In the genomic region with DNA sequence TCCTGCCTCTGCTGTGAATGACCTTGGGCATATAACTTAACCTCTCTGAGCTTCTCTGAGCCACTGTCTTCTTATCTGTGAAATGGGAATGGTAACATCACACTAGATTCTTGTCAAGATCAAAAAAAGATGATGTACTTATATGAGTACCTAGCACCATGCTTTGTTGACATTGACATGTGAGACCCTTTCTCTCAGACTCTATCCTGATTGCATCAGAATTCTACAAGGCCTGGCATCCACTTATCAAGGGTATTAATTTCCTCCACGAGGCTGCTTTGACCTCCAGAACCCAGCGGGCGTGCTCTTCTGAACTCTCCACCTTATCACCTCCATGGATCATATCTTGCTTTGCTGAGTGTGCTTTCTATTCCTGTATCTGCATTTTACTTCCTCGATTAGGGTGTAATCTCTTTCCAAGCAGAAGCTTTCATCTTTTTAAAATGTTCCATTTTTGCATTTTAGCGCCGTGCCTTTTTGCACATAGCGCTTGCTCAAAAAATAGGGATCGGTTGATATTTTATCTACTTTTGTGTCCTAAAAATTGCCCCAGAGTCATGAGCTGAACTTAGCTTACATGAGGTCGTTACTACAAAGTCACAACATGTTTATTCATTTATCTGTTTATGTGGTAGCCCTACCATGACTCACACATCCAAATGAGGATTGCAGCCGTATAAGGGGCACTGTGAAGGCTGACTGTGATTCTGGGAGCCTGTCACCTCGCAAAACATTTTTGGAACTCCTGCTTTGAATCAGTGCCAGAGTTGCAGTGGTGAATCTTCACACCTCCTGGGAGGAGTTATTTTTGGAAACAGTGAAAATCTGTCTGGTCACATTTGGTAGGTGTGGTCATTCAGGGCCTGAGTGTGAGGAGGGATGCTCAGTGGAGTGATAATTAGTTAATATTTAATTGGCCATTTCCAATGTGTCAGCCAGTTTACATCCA, we compare ENCODE assay signal across 1 cellular context.
TF ChIP-seq lines count a peak whose summit lies in the region.

No MANE protein-coding gene starts in this region.

TF ChIP-seq in K562, 482 proteins besides CTCF, POLR2A, EP300 and RAD21 (continued from another document and continues in another):
- TF ChIP-seq, protein P1, sequence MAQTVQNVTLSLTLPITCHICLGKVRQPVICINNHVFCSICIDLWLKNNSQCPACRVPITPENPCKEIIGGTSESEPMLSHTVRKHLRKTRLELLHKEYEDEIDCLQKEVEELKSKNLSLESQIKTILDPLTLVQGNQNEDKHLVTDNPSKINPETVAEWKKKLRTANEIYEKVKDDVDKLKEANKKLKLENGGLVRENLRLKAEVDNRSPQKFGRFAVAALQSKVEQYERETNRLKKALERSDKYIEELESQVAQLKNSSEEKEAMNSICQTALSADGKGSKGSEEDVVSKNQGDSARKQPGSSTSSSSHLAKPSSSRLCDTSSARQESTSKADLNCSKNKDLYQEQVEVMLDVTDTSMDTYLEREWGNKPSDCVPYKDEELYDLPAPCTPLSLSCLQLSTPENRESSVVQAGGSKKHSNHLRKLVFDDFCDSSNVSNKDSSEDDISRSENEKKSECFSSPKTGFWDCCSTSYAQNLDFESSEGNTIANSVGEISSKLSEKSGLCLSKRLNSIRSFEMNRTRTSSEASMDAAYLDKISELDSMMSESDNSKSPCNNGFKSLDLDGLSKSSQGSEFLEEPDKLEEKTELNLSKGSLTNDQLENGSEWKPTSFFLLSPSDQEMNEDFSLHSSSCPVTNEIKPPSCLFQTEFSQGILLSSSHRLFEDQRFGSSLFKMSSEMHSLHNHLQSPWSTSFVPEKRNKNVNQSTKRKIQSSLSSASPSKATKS (CRISPR knock-in tag; IDR thresholded peaks at IDR 0.05) = no peak
- TF ChIP-seq PURB (CRISPR knock-in tag; IDR thresholded peaks at IDR 0.05; ENCODE audit: low read depth) (no peak), SMAD4 (CRISPR knock-in tag; conservative IDR thresholded peaks at IDR 0.05) (no peak), ZNF644 (tag; IDR thresholded peaks at IDR 0.05; ENCODE audit: low read depth) (no peak), CBFA2T2 (conservative IDR thresholded peaks at IDR 0.05) (peak; percentile 65), ZNF316 (IDR thresholded peaks at IDR 0.05) (peak; percentile 68), HNRNPK (IDR thresholded peaks at IDR 0.05; ENCODE audit: low read depth, low read length, poor library complexity, severe bottlenecking) (no peak), TBL1XR1 (IDR thresholded peaks at IDR 0.05; ENCODE audit: low read length in 2 of 2) (peak in 1 of 2 experiments; percentile 59; a peak in 1 of 4 replicates), MYBL2 (IDR thresholded peaks at IDR 0.05; ENCODE audit: low read depth) (no peak), MYBL2 (CRISPR knock-in tag; IDR thresholded peaks at IDR 0.05; ENCODE audit: borderline replicate concordance) (no peak), SMARCA5 (IDR thresholded peaks at IDR 0.05) (peak; percentile 52; the same call in 1 of the 2 replicates), MIER1 (IDR thresholded peaks at IDR 0.05; ENCODE audit: low read depth) (no peak), ZNF239 (CRISPR knock-in tag; IDR thresholded peaks at IDR 0.05) (no peak), L3MBTL2 (IDR thresholded peaks at IDR 0.05) (peak; percentile 62), NFIC (IDR thresholded peaks at IDR 0.05) (peak; percentile 57), PYGO2 (tag; IDR thresholded peaks at IDR 0.05) (no peak), NR2C2 (CRISPR knock-in tag; IDR thresholded peaks at IDR 0.05) (no peak), NR2C2 (tag; IDR thresholded peaks at IDR 0.05) (peak; percentile 80), SRSF9 (IDR thresholded peaks at IDR 0.05; ENCODE audit: borderline replicate concordance, low read depth, low read length) (no peak), ZNF175 (CRISPR knock-in tag; IDR thresholded peaks at IDR 0.05; ENCODE audit: low read depth) (no peak), ELF4 (CRISPR knock-in tag; IDR thresholded peaks at IDR 0.05) (0 out of 2 replicates have a peak, but pooled peaks have one; percentile 31), HEY1 (CRISPR knock-in tag; IDR thresholded peaks at IDR 0.05; ENCODE audit: borderline replicate concordance) (peak; percentile 68; the same call in 1 of the 2 replicates), ZNF121 (CRISPR knock-in tag; conservative IDR thresholded peaks at IDR 0.05) (no peak), TEAD4 (IDR thresholded peaks at IDR 0.05; ENCODE audit: low read length) (peak; percentile 87), TEAD4 (CRISPR knock-in tag; IDR thresholded peaks at IDR 0.05; ENCODE audit: borderline replicate concordance) (no peak), XRCC3 (IDR thresholded peaks at IDR 0.05) (no peak), TARDBP (IDR thresholded peaks at IDR 0.05) (no peak), POLR2AphosphoS5 (IDR thresholded peaks at IDR 0.05; ENCODE audit: control insufficient read depth, insufficient read depth, low read depth, low read length) (no peak), SREBF2 (CRISPR knock-in tag; IDR thresholded peaks at IDR 0.05) (no peak), FOXM1 (IDR thresholded peaks at IDR 0.05; ENCODE audit: low read depth) (peak; percentile 67), FOXM1 (CRISPR knock-in tag; IDR thresholded peaks at IDR 0.05; ENCODE audit: low read depth) (no peak), ZNF589 (CRISPR knock-in tag; IDR thresholded peaks at IDR 0.05; ENCODE audit: low read depth) (peak; percentile 63; the same call in 1 of the 2 replicates), HDAC2 (IDR thresholded peaks at IDR 0.05) (peak; percentile 70; the same call in 1 of the 2 replicates), ARID1B (IDR thresholded peaks at IDR 0.05) (peak; percentile 89), BRD9 (IDR thresholded peaks at IDR 0.05; ENCODE audit: low read depth, partially characterized antibody) (peak; percentile 23), NFXL1 (CRISPR knock-in tag; IDR thresholded peaks at IDR 0.05) (no peak), MAFK (IDR thresholded peaks at IDR 0.05; ENCODE audit: low read length) (peak; percentile 51)
- TF ChIP-seq, protein P2, sequence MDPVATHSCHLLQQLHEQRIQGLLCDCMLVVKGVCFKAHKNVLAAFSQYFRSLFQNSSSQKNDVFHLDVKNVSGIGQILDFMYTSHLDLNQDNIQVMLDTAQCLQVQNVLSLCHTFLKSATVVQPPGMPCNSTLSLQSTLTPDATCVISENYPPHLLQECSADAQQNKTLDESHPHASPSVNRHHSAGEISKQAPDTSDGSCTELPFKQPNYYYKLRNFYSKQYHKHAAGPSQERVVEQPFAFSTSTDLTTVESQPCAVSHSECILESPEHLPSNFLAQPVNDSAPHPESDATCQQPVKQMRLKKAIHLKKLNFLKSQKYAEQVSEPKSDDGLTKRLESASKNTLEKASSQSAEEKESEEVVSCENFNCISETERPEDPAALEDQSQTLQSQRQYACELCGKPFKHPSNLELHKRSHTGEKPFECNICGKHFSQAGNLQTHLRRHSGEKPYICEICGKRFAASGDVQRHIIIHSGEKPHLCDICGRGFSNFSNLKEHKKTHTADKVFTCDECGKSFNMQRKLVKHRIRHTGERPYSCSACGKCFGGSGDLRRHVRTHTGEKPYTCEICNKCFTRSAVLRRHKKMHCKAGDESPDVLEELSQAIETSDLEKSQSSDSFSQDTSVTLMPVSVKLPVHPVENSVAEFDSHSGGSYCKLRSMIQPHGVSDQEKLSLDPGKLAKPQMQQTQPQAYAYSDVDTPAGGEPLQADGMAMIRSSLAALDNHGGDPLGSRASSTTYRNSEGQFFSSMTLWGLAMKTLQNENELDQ (CRISPR knock-in tag; IDR thresholded peaks at IDR 0.05; ENCODE audit: borderline replicate concordance) = 0 out of 2 replicates have a peak, but pooled peaks have one; percentile 31
- TF ChIP-seq, protein P3, sequence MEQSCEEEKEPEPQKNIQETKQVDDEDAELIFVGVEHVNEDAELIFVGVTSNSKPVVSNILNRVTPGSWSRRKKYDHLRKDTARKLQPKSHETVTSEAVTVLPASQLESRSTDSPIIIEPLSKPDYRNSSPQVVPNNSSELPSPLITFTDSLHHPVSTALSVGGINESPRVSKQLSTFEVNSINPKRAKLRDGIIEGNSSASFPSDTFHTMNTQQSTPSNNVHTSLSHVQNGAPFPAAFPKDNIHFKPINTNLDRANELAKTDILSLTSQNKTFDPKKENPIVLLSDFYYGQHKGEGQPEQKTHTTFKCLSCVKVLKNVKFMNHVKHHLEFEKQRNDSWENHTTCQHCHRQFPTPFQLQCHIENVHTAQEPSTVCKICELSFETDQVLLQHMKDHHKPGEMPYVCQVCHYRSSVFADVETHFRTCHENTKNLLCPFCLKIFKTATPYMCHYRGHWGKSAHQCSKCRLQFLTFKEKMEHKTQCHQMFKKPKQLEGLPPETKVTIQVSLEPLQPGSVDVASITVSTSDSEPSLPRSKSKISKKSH (CRISPR knock-in tag; IDR thresholded peaks at IDR 0.05) = no peak
- TF ChIP-seq, protein P4, sequence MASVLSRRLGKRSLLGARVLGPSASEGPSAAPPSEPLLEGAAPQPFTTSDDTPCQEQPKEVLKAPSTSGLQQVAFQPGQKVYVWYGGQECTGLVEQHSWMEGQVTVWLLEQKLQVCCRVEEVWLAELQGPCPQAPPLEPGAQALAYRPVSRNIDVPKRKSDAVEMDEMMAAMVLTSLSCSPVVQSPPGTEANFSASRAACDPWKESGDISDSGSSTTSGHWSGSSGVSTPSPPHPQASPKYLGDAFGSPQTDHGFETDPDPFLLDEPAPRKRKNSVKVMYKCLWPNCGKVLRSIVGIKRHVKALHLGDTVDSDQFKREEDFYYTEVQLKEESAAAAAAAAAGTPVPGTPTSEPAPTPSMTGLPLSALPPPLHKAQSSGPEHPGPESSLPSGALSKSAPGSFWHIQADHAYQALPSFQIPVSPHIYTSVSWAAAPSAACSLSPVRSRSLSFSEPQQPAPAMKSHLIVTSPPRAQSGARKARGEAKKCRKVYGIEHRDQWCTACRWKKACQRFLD (CRISPR knock-in tag; IDR thresholded peaks at IDR 0.05) = no peak; the same call in 1 of the 2 replicates
- TF ChIP-seq, protein P5, sequence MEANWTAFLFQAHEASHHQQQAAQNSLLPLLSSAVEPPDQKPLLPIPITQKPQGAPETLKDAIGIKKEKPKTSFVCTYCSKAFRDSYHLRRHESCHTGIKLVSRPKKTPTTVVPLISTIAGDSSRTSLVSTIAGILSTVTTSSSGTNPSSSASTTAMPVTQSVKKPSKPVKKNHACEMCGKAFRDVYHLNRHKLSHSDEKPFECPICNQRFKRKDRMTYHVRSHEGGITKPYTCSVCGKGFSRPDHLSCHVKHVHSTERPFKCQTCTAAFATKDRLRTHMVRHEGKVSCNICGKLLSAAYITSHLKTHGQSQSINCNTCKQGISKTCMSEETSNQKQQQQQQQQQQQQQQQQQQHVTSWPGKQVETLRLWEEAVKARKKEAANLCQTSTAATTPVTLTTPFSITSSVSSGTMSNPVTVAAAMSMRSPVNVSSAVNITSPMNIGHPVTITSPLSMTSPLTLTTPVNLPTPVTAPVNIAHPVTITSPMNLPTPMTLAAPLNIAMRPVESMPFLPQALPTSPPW (CRISPR knock-in tag; IDR thresholded peaks at IDR 0.05) = 0 out of 2 replicates have a peak, but pooled peaks have one; percentile 16
- TF ChIP-seq, protein P6, sequence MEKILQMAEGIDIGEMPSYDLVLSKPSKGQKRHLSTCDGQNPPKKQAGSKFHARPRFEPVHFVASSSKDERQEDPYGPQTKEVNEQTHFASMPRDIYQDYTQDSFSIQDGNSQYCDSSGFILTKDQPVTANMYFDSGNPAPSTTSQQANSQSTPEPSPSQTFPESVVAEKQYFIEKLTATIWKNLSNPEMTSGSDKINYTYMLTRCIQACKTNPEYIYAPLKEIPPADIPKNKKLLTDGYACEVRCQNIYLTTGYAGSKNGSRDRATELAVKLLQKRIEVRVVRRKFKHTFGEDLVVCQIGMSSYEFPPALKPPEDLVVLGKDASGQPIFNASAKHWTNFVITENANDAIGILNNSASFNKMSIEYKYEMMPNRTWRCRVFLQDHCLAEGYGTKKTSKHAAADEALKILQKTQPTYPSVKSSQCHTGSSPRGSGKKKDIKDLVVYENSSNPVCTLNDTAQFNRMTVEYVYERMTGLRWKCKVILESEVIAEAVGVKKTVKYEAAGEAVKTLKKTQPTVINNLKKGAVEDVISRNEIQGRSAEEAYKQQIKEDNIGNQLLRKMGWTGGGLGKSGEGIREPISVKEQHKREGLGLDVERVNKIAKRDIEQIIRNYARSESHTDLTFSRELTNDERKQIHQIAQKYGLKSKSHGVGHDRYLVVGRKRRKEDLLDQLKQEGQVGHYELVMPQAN (IDR thresholded peaks at IDR 0.05; ENCODE audit: borderline replicate concordance) = no peak
- TF ChIP-seq, protein P7, sequence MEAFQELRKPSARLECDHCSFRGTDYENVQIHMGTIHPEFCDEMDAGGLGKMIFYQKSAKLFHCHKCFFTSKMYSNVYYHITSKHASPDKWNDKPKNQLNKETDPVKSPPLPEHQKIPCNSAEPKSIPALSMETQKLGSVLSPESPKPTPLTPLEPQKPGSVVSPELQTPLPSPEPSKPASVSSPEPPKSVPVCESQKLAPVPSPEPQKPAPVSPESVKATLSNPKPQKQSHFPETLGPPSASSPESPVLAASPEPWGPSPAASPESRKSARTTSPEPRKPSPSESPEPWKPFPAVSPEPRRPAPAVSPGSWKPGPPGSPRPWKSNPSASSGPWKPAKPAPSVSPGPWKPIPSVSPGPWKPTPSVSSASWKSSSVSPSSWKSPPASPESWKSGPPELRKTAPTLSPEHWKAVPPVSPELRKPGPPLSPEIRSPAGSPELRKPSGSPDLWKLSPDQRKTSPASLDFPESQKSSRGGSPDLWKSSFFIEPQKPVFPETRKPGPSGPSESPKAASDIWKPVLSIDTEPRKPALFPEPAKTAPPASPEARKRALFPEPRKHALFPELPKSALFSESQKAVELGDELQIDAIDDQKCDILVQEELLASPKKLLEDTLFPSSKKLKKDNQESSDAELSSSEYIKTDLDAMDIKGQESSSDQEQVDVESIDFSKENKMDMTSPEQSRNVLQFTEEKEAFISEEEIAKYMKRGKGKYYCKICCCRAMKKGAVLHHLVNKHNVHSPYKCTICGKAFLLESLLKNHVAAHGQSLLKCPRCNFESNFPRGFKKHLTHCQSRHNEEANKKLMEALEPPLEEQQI (IDR thresholded peaks at IDR 0.05) = 0 out of 2 replicates have a peak, but pooled peaks have one; percentile 17
- TF ChIP-seq, protein P8, sequence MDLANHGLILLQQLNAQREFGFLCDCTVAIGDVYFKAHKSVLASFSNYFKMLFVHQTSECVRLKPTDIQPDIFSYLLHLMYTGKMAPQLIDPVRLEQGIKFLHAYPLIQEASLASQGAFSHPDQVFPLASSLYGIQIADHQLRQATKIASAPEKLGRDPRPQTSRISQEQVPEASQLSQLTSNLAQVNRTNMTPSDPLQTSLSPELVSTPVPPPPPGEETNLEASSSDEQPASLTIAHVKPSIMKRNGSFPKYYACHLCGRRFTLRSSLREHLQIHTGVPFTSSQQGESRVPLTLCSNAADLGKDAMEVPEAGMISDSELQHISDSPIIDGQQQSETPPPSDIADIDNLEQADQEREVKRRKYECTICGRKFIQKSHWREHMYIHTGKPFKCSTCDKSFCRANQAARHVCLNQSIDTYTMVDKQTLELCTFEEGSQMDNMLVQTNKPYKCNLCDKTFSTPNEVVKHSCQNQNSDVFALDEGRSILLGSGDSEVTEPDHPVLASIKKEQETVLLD (IDR thresholded peaks at IDR 0.05) = no peak
- TF ChIP-seq, protein P9, sequence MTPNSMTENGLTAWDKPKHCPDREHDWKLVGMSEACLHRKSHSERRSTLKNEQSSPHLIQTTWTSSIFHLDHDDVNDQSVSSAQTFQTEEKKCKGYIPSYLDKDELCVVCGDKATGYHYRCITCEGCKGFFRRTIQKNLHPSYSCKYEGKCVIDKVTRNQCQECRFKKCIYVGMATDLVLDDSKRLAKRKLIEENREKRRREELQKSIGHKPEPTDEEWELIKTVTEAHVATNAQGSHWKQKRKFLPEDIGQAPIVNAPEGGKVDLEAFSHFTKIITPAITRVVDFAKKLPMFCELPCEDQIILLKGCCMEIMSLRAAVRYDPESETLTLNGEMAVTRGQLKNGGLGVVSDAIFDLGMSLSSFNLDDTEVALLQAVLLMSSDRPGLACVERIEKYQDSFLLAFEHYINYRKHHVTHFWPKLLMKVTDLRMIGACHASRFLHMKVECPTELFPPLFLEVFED (CRISPR knock-in tag; conservative IDR thresholded peaks at IDR 0.05) = no peak
